In genomic region chr1:231362325-231362724, GRCh38 we compare ENCODE assay signal across 30 cellular contexts.
"Had no signal": no experiment of that assay in that cellular context is flagged by ENCODE, and none has a peak within 500 bp of the region (broad histone marks: within the 10 kb centered on the region; RNA-seq: fewer than 3 reads in every experiment).

No MANE protein-coding gene starts in this region.

- H3K36me3 ChIP-seq: WERI-Rb-1 had no signal

- H3K9me3 ChIP-seq: MG63 had no signal

- H3K27ac ChIP-seq: WERI-Rb-1 had no signal

- H3K27ac Mint-ChIP-seq: activated CD4-positive, alpha-beta T cell treated with anti-CD3 and anti-CD28 coated beads, Interleukin-2, amount 10 ng/mL, durations not matched to agents 24 days and 14 days; activated CD8-positive, alpha-beta T cell treated with anti-CD3 and anti-CD28 coated beads for 36 hours; activated naive CD4-positive, alpha-beta T cell treated with anti-CD3 and anti-CD28 coated beads for 36 hours; activated naive CD8-positive, alpha-beta T cell; activated naive CD8-positive, alpha-beta T cell treated with anti-CD3 and anti-CD28 coated beads, Interleukin-2, amount 50 U/mL, for 24 hours; activated T-cell treated with anti-CD3 and anti-CD28 coated beads, Interleukin-2, amount 50 U/mL, for 72 hours; activated T-helper 2 cell treated with anti-CD3 and anti-CD28 coated beads, Interferon-gamma antibody, Interleukin-2, Interleukin-4, amounts not matched to agents 10 μg/mL and 5 μg/mL and 100 μg/mL, durations not matched to agents 14 hours and 24 hours and 36 hours; brain had no signal

- H3K4me3 Mint-ChIP-seq: activated CD4-positive, alpha-beta T cell treated with anti-CD3 and anti-CD28 coated beads, Interleukin-2, amount 10 ng/mL, durations not matched to agents 24 days and 14 days; activated CD8-positive, alpha-beta T cell treated with anti-CD3 and anti-CD28 coated beads for 36 hours; activated naive CD4-positive, alpha-beta T cell treated with anti-CD3 and anti-CD28 coated beads for 36 hours; activated naive CD8-positive, alpha-beta T cell; activated naive CD8-positive, alpha-beta T cell treated with anti-CD3 and anti-CD28 coated beads, Interleukin-2, amount 50 U/mL, for 24 hours; activated T-cell treated with anti-CD3 and anti-CD28 coated beads, Interleukin-2, amount 50 U/mL, for 72 hours; brain had no signal

- H3K27me3 ChIP-seq: MG63 had no signal

- ATAC-seq: activated CD8-positive, alpha-beta T cell treated with anti-CD3 and anti-CD28 coated beads for 36 hours; activated naive CD8-positive, alpha-beta T cell treated with anti-CD3 and anti-CD28 coated beads, Interleukin-2, amount 50 U/mL, for 24 hours; activated T-cell treated with anti-CD3 and anti-CD28 coated beads, Interleukin-2, amount 50 U/mL, for 72 hours; Panc1 had no signal

- DNase-seq: activated CD4-positive, alpha-beta T cell treated with anti-CD3 and anti-CD28 coated beads for 1 hour; activated CD4-positive, alpha-beta T cell treated with anti-CD3 and anti-CD28 coated beads, Interleukin-2, amount 10 ng/mL, durations not matched to agents 24 days and 14 days; activated CD4-positive, alpha-beta T cell treated with anti-CD3 and anti-CD28 coated beads, Interleukin-2, amount 50 U/mL, for 4 hours; activated CD4-positive, CD25-positive, alpha-beta regulatory T cell; activated CD8-positive, alpha-beta T cell treated with anti-CD3 and anti-CD28 coated beads for 36 hours; activated gamma-delta T cell; activated naive CD4-positive, alpha-beta T cell treated with anti-CD3 and anti-CD28 coated beads for 36 hours; activated naive CD8-positive, alpha-beta T cell treated with anti-CD3 and anti-CD28 coated beads, Interleukin-2, amount 50 U/mL, for 24 hours; activated T-cell treated with anti-CD3 and anti-CD28 coated beads, Interleukin-2, amount 50 U/mL, for 1 hour; activated T-cell treated with anti-CD3 and anti-CD28 coated beads, Interleukin-2, amount 50 U/mL, for 72 hours; anterior cingulate cortex; central memory CD4-positive, alpha-beta T cell; Kasumi-1; KBM-7; MG63; MV-4-11; NCI-H1092; NCI-H1436 treated with DMSO at 0.1 percent for 48 hours; NCI-H1694 treated with DMSO at 0.1 percent for 48 hours; NCI-H2029; NCI-H345; NCI-H524 treated with DMSO at 0.1 percent for 48 hours; SW 1271; T-helper 1 cell; T1000; WERI-Rb-1 had no signal

- H3K4me3 ChIP-seq: MG63 had no signal

- H3K9me3 Mint-ChIP-seq: activated CD4-positive, alpha-beta T cell treated with anti-CD3 and anti-CD28 coated beads, Interleukin-2, amount 10 ng/mL, durations not matched to agents 24 days and 14 days; activated CD8-positive, alpha-beta T cell treated with anti-CD3 and anti-CD28 coated beads for 36 hours; activated naive CD4-positive, alpha-beta T cell treated with anti-CD3 and anti-CD28 coated beads for 36 hours; activated naive CD8-positive, alpha-beta T cell treated with anti-CD3 and anti-CD28 coated beads, Interleukin-2, amount 50 U/mL, for 24 hours; activated T-cell treated with anti-CD3 and anti-CD28 coated beads, Interleukin-2, amount 50 U/mL, for 72 hours; activated T-helper 2 cell treated with anti-CD3 and anti-CD28 coated beads, Interferon-gamma antibody, Interleukin-2, Interleukin-4, amounts not matched to agents 10 μg/mL and 5 μg/mL and 100 μg/mL, durations not matched to agents 14 hours and 24 hours and 36 hours; brain had no signal

- H3K27me3 Mint-ChIP-seq: activated CD4-positive, alpha-beta T cell treated with anti-CD3 and anti-CD28 coated beads, Interleukin-2, amount 10 ng/mL, durations not matched to agents 24 days and 14 days; activated CD8-positive, alpha-beta T cell treated with anti-CD3 and anti-CD28 coated beads for 36 hours; activated naive CD8-positive, alpha-beta T cell; activated naive CD8-positive, alpha-beta T cell treated with anti-CD3 and anti-CD28 coated beads, Interleukin-2, amount 50 U/mL, for 24 hours; brain had no signal
